ENCODE assay signal across 15 cellular contexts in genomic region chr1:94589728-94590127, GRCh38. TPM values are rescaled to one million over a fixed set of nuclear protein-coding genes. Genes with fewer than 3 reads are reported as not detected.
"Had no signal": no experiment of that assay in that cellular context is flagged by ENCODE, and none has a peak within 500 bp of the region (broad histone marks: within the 10 kb centered on the region; RNA-seq: fewer than 3 reads in every experiment).

No MANE protein-coding gene starts in this region.

- DNase-seq: activated CD4-positive, alpha-beta T cell treated with anti-CD3 and anti-CD28 coated beads, Interleukin-2, amount 10 ng/mL, durations not matched to agents 7 days and 5 days; activated CD8-positive, alpha-beta memory T cell treated with anti-CD3 and anti-CD28 coated beads, Interleukin-2, amount 50 U/mL, for 48 hours; activated naive CD8-positive, alpha-beta T cell treated with anti-CD3 and anti-CD28 coated beads, Interleukin-2, amount 10 ng/mL, durations not matched to agents 7 days and 5 days; aorta; kidney; left ventricle myocardium superior; nephron progenitor cell; stimulated activated CD4-positive, alpha-beta T cell treated with anti-CD3 and anti-CD28 coated beads, Interleukin-4, amount 100 ng/mL, for 24 hours; stimulated activated naive CD4-positive, alpha-beta T cell; substantia nigra; upper lobe of left lung had no signal

- H3K9me3 Mint-ChIP-seq: activated CD4-positive, alpha-beta T cell treated with anti-CD3 and anti-CD28 coated beads, Interleukin-2, amount 10 ng/mL, durations not matched to agents 7 days and 5 days; activated naive CD8-positive, alpha-beta T cell treated with anti-CD3 and anti-CD28 coated beads, Interleukin-2, amount 10 ng/mL, durations not matched to agents 7 days and 5 days; activated T-helper 1 cell treated with anti-CD3 and anti-CD28 coated beads, Interleukin-12 subunit alpha, Interleukin-12 subunit beta, Interleukin-2, Interleukin-4 antibody, amounts not matched to agents 30 ng/mL and 10 ng/mL and 1 ng/mL, durations not matched to agents 14 hours and 24 hours and 36 hours; nephron progenitor cell had no signal

- H3K27me3 ChIP-seq: cardiac muscle cell, upper lobe of left lung had no signal

- H3K27ac Mint-ChIP-seq: activated CD4-positive, alpha-beta T cell treated with anti-CD3 and anti-CD28 coated beads, Interleukin-2, amount 10 ng/mL, durations not matched to agents 7 days and 5 days; activated naive CD8-positive, alpha-beta T cell treated with anti-CD3 and anti-CD28 coated beads, Interleukin-2, amount 10 ng/mL, durations not matched to agents 7 days and 5 days; activated T-helper 1 cell treated with anti-CD3 and anti-CD28 coated beads, Interleukin-12 subunit alpha, Interleukin-12 subunit beta, Interleukin-2, Interleukin-4 antibody, amounts not matched to agents 30 ng/mL and 10 ng/mL and 1 ng/mL, durations not matched to agents 14 hours and 24 hours and 36 hours had no signal

- H3K4me3 Mint-ChIP-seq: activated CD4-positive, alpha-beta T cell treated with anti-CD3 and anti-CD28 coated beads, Interleukin-2, amount 10 ng/mL, durations not matched to agents 7 days and 5 days; activated naive CD8-positive, alpha-beta T cell treated with anti-CD3 and anti-CD28 coated beads, Interleukin-2, amount 10 ng/mL, durations not matched to agents 7 days and 5 days; activated T-helper 1 cell treated with anti-CD3 and anti-CD28 coated beads, Interleukin-12 subunit alpha, Interleukin-12 subunit beta, Interleukin-2, Interleukin-4 antibody, amounts not matched to agents 30 ng/mL and 10 ng/mL and 1 ng/mL, durations not matched to agents 14 hours and 24 hours and 36 hours; nephron progenitor cell had no signal

- FAIRE-seq: colon, kidney had no signal

- ATAC-seq: esophagus mucosa had no signal

- H3K36me3 Mint-ChIP-seq: activated naive CD8-positive, alpha-beta T cell treated with anti-CD3 and anti-CD28 coated beads, Interleukin-2, amount 10 ng/mL, durations not matched to agents 7 days and 5 days had no signal

- H3K27ac ChIP-seq: cardiac muscle cell had no signal

- H3K4me3 ChIP-seq: cardiac muscle cell, upper lobe of left lung had no signal

- H3K4me1 Mint-ChIP-seq: activated CD4-positive, alpha-beta T cell treated with anti-CD3 and anti-CD28 coated beads, Interleukin-2, amount 10 ng/mL, durations not matched to agents 7 days and 5 days; activated naive CD8-positive, alpha-beta T cell treated with anti-CD3 and anti-CD28 coated beads, Interleukin-2, amount 10 ng/mL, durations not matched to agents 7 days and 5 days had no signal

- H3K9me3 ChIP-seq: upper lobe of left lung had no signal

- H3K36me3 ChIP-seq: cardiac muscle cell, upper lobe of left lung had no signal

RNA-seq across cellular contexts. Expression of gene F3, which starts 48.2 kb away (rescaled TPM):
- total RNA-seq: activated CD4-positive, alpha-beta T cell treated with anti-CD3 and anti-CD28 coated beads, Interleukin-2, amount 10 ng/mL, durations not matched to agents 7 days and 5 days had no signal
